2 cellular contexts compared by ENCODE assay signal in genomic region chr19:57664269-57665127, GRCh38.
TF ChIP-seq lines count a peak whose summit lies in the region.

No MANE protein-coding gene starts in this region.

TF ChIP-seq in GM12891, 5 proteins besides CTCF, POLR2A, EP300 and RAD21:
- no peak for TF ChIP-seq TAF1 (IDR thresholded peaks at IDR 0.05; ENCODE audit: low read depth, low read length)
- no peak for TF ChIP-seq POLR2AphosphoS5 (IDR thresholded peaks at IDR 0.05; ENCODE audit: low read depth, low read length)
- TF ChIP-seq SPI1 (IDR thresholded peaks at IDR 0.05; ENCODE audit: low read depth, low read length): no peak
- no peak for TF ChIP-seq PAX5 (IDR thresholded peaks at IDR 0.05; ENCODE audit: insufficient read depth, low read length, severe bottlenecking)
- TF ChIP-seq POU2F2 (IDR thresholded peaks at IDR 0.05; ENCODE audit: low read depth, low read length): no peak

TF ChIP-seq in K562, 482 proteins besides CTCF, POLR2A, EP300 and RAD21:
- TF ChIP-seq PCBP1 (IDR thresholded peaks at IDR 0.05; ENCODE audit: low read depth, low read length, poor library complexity, severe bottlenecking) (peak; percentile 74), ZBTB7A (IDR thresholded peaks at IDR 0.05; ENCODE audit: borderline replicate concordance, control insufficient read depth, low read depth, low read length) (peak; percentile 30; the same call in 1 of the 2 replicates), POLR2G (IDR thresholded peaks at IDR 0.05; ENCODE audit: low read depth, low read length) (peak; percentile 34; the same call in 1 of the 2 replicates), MYBL2 (IDR thresholded peaks at IDR 0.05; ENCODE audit: low read depth) (no peak), MYBL2 (CRISPR knock-in tag; IDR thresholded peaks at IDR 0.05; ENCODE audit: borderline replicate concordance) (no peak), ZBTB5 (IDR thresholded peaks at IDR 0.05) (no peak), THRB (CRISPR knock-in tag; conservative IDR thresholded peaks at IDR 0.05) (no peak), NR2C1 (IDR thresholded peaks at IDR 0.05) (no peak), NR2C1 (tag; IDR thresholded peaks at IDR 0.05) (no peak), UBTF (IDR thresholded peaks at IDR 0.05; ENCODE audit: borderline replicate concordance in 1 of 2, low read depth in 2 of 2, low read length in 2 of 2) (0 out of 4 replicates have a peak, but pooled peaks of 1 of the 2 experiments have one; percentile 28), ZBTB34 (CRISPR knock-in tag; IDR thresholded peaks at IDR 0.05) (no peak), CXXC5 (CRISPR knock-in tag; IDR thresholded peaks at IDR 0.05) (peak; percentile 58; the same call in 1 of the 2 replicates), E2F6 (IDR thresholded peaks at IDR 0.05; ENCODE audit: borderline replicate concordance in 1 of 2, extremely low read depth in 1 of 2, insufficient read depth in 1 of 2, insufficient read length in 1 of 2, low read depth in 1 of 2, low read length in 1 of 2, poor library complexity in 1 of 2, severe bottlenecking in 1 of 2) (peak; percentile 23 to 86), ZNF124 (CRISPR knock-in tag; IDR thresholded peaks at IDR 0.05) (no peak)
